In the genomic region with DNA sequence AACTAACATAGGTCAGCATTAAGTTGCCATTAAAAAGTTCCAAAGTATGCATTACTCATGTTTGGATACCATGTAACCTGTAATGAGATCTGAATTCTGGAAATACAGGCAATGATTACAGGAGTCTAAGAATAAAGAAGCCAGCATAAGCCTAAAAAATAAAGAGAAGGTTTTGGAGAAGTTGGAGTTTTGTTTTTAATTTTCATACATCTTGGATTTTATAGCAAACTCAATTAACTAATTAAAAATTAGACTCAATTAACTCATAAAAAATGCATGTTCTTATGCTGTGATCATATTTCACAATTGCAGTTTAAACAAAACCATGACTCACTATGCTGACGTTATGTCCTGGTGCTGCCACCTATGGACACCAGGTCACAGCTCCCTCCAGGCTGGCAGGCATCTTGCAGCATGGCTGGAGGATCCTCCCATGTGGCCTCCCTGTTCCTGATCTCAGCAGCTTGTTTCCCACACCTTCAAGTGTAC, we compare ENCODE assay signal across 8 cellular contexts.
DNase-seq lines count a peak whose midpoint lies in the region; ATAC-seq, FAIRE-seq and TF ChIP-seq lines count a peak whose summit lies in the region.

No MANE protein-coding gene starts in this region.

- no peak overlapping the region for H3K27ac ChIP-seq in adrenal gland
- H3K27ac ChIP-seq in keratinocyte (ENCODE audit: control insufficient read depth, insufficient read depth, low read length) = no peak overlapping the region

- H3K9me1 ChIP-seq in keratinocyte (ENCODE audit: control insufficient read depth, extremely low read depth, insufficient read depth, low read length) = no peaks in the 10 kb centered on the region

- no peak overlapping the region for H3K4me3 ChIP-seq in adrenal gland
- no peak overlapping the region for H3K4me3 ChIP-seq in keratinocyte (ENCODE audit: control insufficient read depth in 2 of 3, extremely low read depth in 1 of 3, insufficient read depth in 2 of 3, low read depth in 1 of 3, low read length in 3 of 3)

- H3K79me2 ChIP-seq in keratinocyte (ENCODE audit: control insufficient read depth, insufficient read depth, low read length) = no peaks in the 10 kb centered on the region

- peak in 2 of 3 donors; percentile 2 to 10 for DNase-seq in stimulated activated CD4-positive, alpha-beta T cell treated with anti-CD3 and anti-CD28 coated beads, TNF-alpha, amount 100 ng/mL, for 48 hours (ENCODE audit: low read depth in 3 of 3)
- no peak for DNase-seq in stimulated activated CD4-positive, alpha-beta T cell treated with anti-CD3 and anti-CD28 coated beads, Interleukin-2, amount 100 ng/mL, for 24 hours
- peak; percentile 70 for DNase-seq in NCI-H1092 treated with DMSO at 0.1 percent for 48 hours (lab: John Stamatoyannopoulos, UW)
- peak; percentile 64 to 88 (median 70) for DNase-seq in adrenal gland
- DNase-seq in keratinocyte (ENCODE audit: low read depth, low spot score) = no peak
- no peak for DNase-seq in stimulated activated naive CD4-positive, alpha-beta T cell (lab: John Stamatoyannopoulos, UW)
- no peak for DNase-seq in activated naive CD4-positive, alpha-beta T cell treated with anti-CD3 and anti-CD28 coated beads, Interleukin-2, amount 50 U/mL, for 16 hours

- no peak overlapping the region for H2AFZ ChIP-seq in keratinocyte (ENCODE audit: control insufficient read depth, low read length)

- no peak for ATAC-seq in HG03571 (IDR thresholded peaks at IDR 0.05; ENCODE audit: unreplicated experiment)

- H3K9me3 ChIP-seq in adrenal gland (replicated peaks in 1 of 3) (no peaks in the 10 kb centered on the region), keratinocyte (ENCODE audit: control insufficient read depth, low read depth, low read length) (no peaks in the 10 kb centered on the region)

- no peaks in the 10 kb centered on the region for H4K20me1 ChIP-seq in keratinocyte (ENCODE audit: control insufficient read depth, extremely low read depth, insufficient read depth, low read length)

- 0 to 17% (median 9%) methylated on average over 1 of the region's 1 CpG for WGBS in adrenal gland, 4 donors

- no peak overlapping the region for H3K4me2 ChIP-seq in keratinocyte (ENCODE audit: control insufficient read depth, extremely low read depth, insufficient read depth, low read depth, low read length)

- TF ChIP-seq CTCF in adrenal gland (IDR thresholded peaks at IDR 0.05) (peak in 5 of 6 experiments; percentile 27 to 56 (median 51)), keratinocyte (optimal IDR thresholded peaks at IDR 0.05 in 1 of 3, IDR thresholded peaks at IDR 0.05 in 1 of 3, conservative IDR thresholded peaks at IDR 0.05 in 1 of 3; ENCODE audit: extremely low read depth in 1 of 3, insufficient read depth in 2 of 3, low read length in 3 of 3) (peak; percentile 46 to 88 (median 60))

- H3K27me3 ChIP-seq in adrenal gland (no peaks in the 10 kb centered on the region), keratinocyte (ENCODE audit: control insufficient read depth, extremely low read depth, insufficient read depth, low read length) (no peaks in the 10 kb centered on the region)

- no peak for TF ChIP-seq POLR2A in adrenal gland (IDR thresholded peaks at IDR 0.05)

- intact Hi-C loops in adrenal gland (cut with DNase I) = no loop called here

- dilution Hi-C loops in keratinocyte (cut with MboI; ENCODE audit: extremely low pct_ligation_motif_present, low sequenced_read_pairs) = no loop called here

- peak; percentile 62 for FAIRE-seq in keratinocyte (lab: Jason Lieb, UNC)

- H3K36me3 ChIP-seq in adrenal gland (replicated peaks in 1 of 2) (no peaks in the 10 kb centered on the region), keratinocyte (ENCODE audit: control insufficient read depth in 2 of 2, extremely low read depth in 1 of 2, insufficient read depth in 2 of 2, low read length in 2 of 2) (no peaks in the 10 kb centered on the region)

- H3K4me1 ChIP-seq in adrenal gland (replicated peaks in 1 of 2) (peaks cover 0 to 7% of the 10 kb centered on the region in 2 donors), keratinocyte (ENCODE audit: control insufficient read depth, extremely low read depth, insufficient read depth, low read length) (no peaks in the 10 kb centered on the region)

- H3K9ac ChIP-seq in keratinocyte (ENCODE audit: control insufficient read depth, extremely low read depth, insufficient read depth, low read length) = no peak overlapping the region

Comparison
In these comparisons a context has a peak if more than half of its experiments do, and no peak if none do; other contexts are left out.
1. DNase-seq: peak in stimulated activated CD4-positive, alpha-beta T cell treated with anti-CD3 and anti-CD28 coated beads, TNF-alpha, amount 100 ng/mL, for 48 hours (2 of 3), NCI-H1092 treated with DMSO at 0.1 percent for 48 hours (single experiment) and adrenal gland (7 of 7); none in stimulated activated CD4-positive, alpha-beta T cell treated with anti-CD3 and anti-CD28 coated beads, Interleukin-2, amount 100 ng/mL, for 24 hours (0 of 2), keratinocyte (single experiment), stimulated activated naive CD4-positive, alpha-beta T cell (0 of 6) and activated naive CD4-positive, alpha-beta T cell treated with anti-CD3 and anti-CD28 coated beads, Interleukin-2, amount 50 U/mL, for 16 hours (single experiment).